Comparison of ENCODE assay signal across 21 cellular contexts in the genomic region with DNA sequence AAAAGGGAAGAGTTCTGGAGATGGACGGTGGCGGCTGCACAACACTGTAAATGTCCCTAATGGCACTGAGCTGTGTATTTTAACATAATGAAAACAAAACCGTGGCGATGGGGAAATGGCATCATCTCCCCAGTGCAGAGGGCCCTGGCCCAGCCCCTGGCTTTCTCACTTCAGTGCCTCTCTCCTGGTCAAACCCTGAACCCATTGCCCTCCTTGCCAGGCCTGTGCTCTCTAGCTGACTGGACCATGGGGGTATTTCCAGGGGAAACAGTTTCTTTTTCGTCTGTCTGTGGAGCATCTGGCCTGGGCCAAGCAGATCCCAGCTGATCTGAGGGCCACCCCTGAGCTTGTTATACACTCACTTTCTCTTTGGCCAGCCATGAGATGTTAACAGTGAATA. TPM values are rescaled to one million over a fixed set of nuclear protein-coding genes. Genes with fewer than 3 reads are reported as not detected.
A peak's percentile ranks its signal among the peaks of the same experiment; 100 is the strongest.
DNase-seq lines count a peak whose midpoint lies in the region; ATAC-seq and TF ChIP-seq lines count a peak whose summit lies in the region.
"Had no signal": no experiment of that assay in that cellular context is flagged by ENCODE, and none has a peak within 500 bp of the region (broad histone marks: within the 10 kb centered on the region; RNA-seq: fewer than 3 reads in every experiment).

No MANE protein-coding gene starts in this region.

- no peak overlapping the region for H2AFZ ChIP-seq in mammary epithelial cell (ENCODE audit: low read depth, low read length)

- WGBS in mammary epithelial cell (ENCODE audit: low coverage, missing lambda C conversion rate) = 90% methylated on average over 5 of the region's 5 CpGs

- dilution Hi-C loops in mammary epithelial cell (cut with HindIII; ENCODE audit: low sequenced_read_pairs) = no loop called here

- POLR2A ChIA-PET in MCF 10A (lab: Yijun Ruan, JAX) = no interaction called here
- POLR2A ChIA-PET in Panc1 (lab: Charles Lee) = no interaction called here

- H3K4me1 Mint-ChIP-seq in MCF 10A (ENCODE audit: insufficient read depth, unreplicated experiment) = peaks cover 3% of the 10 kb centered on the region
- peaks cover 97% of the 10 kb centered on the region for H3K4me1 Mint-ChIP-seq in stimulated activated naive CD8-positive, alpha-beta T cell treated with anti-CD3 and anti-CD28 coated beads, Interleukin-15, amount 100 ng/mL, for 72 hours
- H3K4me1 Mint-ChIP-seq: mesothelial cell of epicardium; stimulated activated memory B cell treated with anti-CD40 and anti-IgM and Interleukin-4, amounts not matched to agents 10 μg/mL and 1 μg/mL and 100 μg/mL, for 72 hours had no signal

- H3K4me3 ChIP-seq in mammary epithelial cell (replicated peaks in 1 of 3; ENCODE audit: insufficient read depth in 1 of 3, low read depth in 2 of 3, low read length in 3 of 3) (no peak overlapping the region), Panc1 (ENCODE audit: low read depth in 2 of 2, low read length in 2 of 2) (no peak overlapping the region)
- H3K4me3 ChIP-seq: esophagus muscularis mucosa, gastroesophageal sphincter, MG63, tibial artery had no signal

- no peaks in the 10 kb centered on the region for H3K9me3 ChIP-seq in mammary epithelial cell (replicated peaks; ENCODE audit: insufficient read depth, low read length)
- no peaks in the 10 kb centered on the region for H3K9me3 ChIP-seq in Panc1 (ENCODE audit: control insufficient read depth, insufficient read depth, low read depth, low read length)
- H3K9me3 ChIP-seq: esophagus muscularis mucosa, gastroesophageal sphincter, MG63, tibial artery had no signal

- no peaks in the 10 kb centered on the region for H4K20me1 ChIP-seq in mammary epithelial cell (ENCODE audit: insufficient read depth, low read length)

- peak overlapping the region; percentile 56 for H3K27ac Mint-ChIP-seq in MCF 10A (ENCODE audit: low read depth, unreplicated experiment)
- H3K27ac Mint-ChIP-seq in stimulated activated naive CD8-positive, alpha-beta T cell treated with anti-CD3 and anti-CD28 coated beads, Interleukin-15, amount 100 ng/mL, for 72 hours = peak overlapping the region; percentile 89 to 92
- H3K27ac Mint-ChIP-seq: mesothelial cell of epicardium; stimulated activated memory B cell treated with anti-CD40 and anti-IgM and Interleukin-4, amounts not matched to agents 10 μg/mL and 1 μg/mL and 100 μg/mL, for 72 hours had no signal

- H3K4me1 ChIP-seq in mammary epithelial cell (ENCODE audit: insufficient read depth, low read length) (peaks cover 16% of the 10 kb centered on the region), Panc1 (ENCODE audit: control insufficient read depth, insufficient read depth, low read length) (no peaks in the 10 kb centered on the region)
- H3K4me1 ChIP-seq: esophagus muscularis mucosa, tibial artery had no signal

- TF ChIP-seq CTCF in MCF 10A (IDR thresholded peaks at IDR 0.05; ENCODE audit: unreplicated experiment) = no peak
- no peak for TF ChIP-seq CTCF in mammary epithelial cell (conservative IDR thresholded peaks at IDR 0.05 in 1 of 2, IDR thresholded peaks at IDR 0.05 in 1 of 2; ENCODE audit: extremely low read depth in 1 of 2, insufficient read depth in 1 of 2, low read depth in 1 of 2, low read length in 2 of 2)
- TF ChIP-seq CTCF in Panc1 (IDR thresholded peaks at IDR 0.05) = no peak

- H3K27me3 ChIP-seq in mammary epithelial cell (ENCODE audit: insufficient read depth, low read length) (no peaks in the 10 kb centered on the region), Panc1 (ENCODE audit: control insufficient read depth, insufficient read depth, low read length) (no peaks in the 10 kb centered on the region)
- H3K27me3 ChIP-seq: esophagus muscularis mucosa, gastroesophageal sphincter, MG63, tibial artery had no signal

- in situ Hi-C loops in mammary epithelial cell (cut with MboI; ENCODE audit: low sequenced_read_pairs in 2 of 2) (no loop called here), Panc1 (cut with HindIII; ENCODE audit: low pct_unique_long_range_greater_than_20kb, low sequenced_read_pairs) (no loop called here)

- peak; percentile 15; the same call in 1 of the 2 replicates for ATAC-seq in Panc1
- no peak for ATAC-seq in stimulated activated naive CD8-positive, alpha-beta T cell treated with anti-CD3 and anti-CD28 coated beads, Interleukin-15, amount 100 ng/mL, for 72 hours
- ATAC-seq: gastroesophageal sphincter; left colon; stimulated activated memory B cell treated with anti-CD40 and anti-IgM and Interleukin-4, amounts not matched to agents 10 μg/mL and 1 μg/mL and 100 μg/mL, for 72 hours had no signal

- intact Hi-C loops in MCF 10A (cut with micrococcal nuclease) (no loop called here), mammary epithelial cell (cut with micrococcal nuclease) (no loop called here), Panc1 (cut with micrococcal nuclease; ENCODE audit: unreplicated experiment) (no loop called here)

- H3K36me3 ChIP-seq in mammary epithelial cell (ENCODE audit: insufficient read depth, low read length) (peaks cover 14% of the 10 kb centered on the region), Panc1 (ENCODE audit: control insufficient read depth, insufficient read depth, low read length) (peaks cover 25% of the 10 kb centered on the region)

- no peaks in the 10 kb centered on the region for H3K27me3 Mint-ChIP-seq in MCF 10A (ENCODE audit: insufficient read depth, unreplicated experiment)
- H3K27me3 Mint-ChIP-seq in stimulated activated naive CD8-positive, alpha-beta T cell treated with anti-CD3 and anti-CD28 coated beads, Interleukin-15, amount 100 ng/mL, for 72 hours = no peaks in the 10 kb centered on the region
- H3K27me3 Mint-ChIP-seq: stimulated activated memory B cell treated with anti-CD40 and anti-IgM and Interleukin-4, amounts not matched to agents 10 μg/mL and 1 μg/mL and 100 μg/mL, for 72 hours had no signal

- H3K4me3 Mint-ChIP-seq in MCF 10A (ENCODE audit: unreplicated experiment) = no peak overlapping the region
- H3K4me3 Mint-ChIP-seq in stimulated activated naive CD8-positive, alpha-beta T cell treated with anti-CD3 and anti-CD28 coated beads, Interleukin-15, amount 100 ng/mL, for 72 hours = no peak overlapping the region
- H3K4me3 Mint-ChIP-seq: mesothelial cell of epicardium; stimulated activated memory B cell treated with anti-CD40 and anti-IgM and Interleukin-4, amounts not matched to agents 10 μg/mL and 1 μg/mL and 100 μg/mL, for 72 hours had no signal

- H3K9me3 Mint-ChIP-seq in MCF 10A (ENCODE audit: unreplicated experiment) = no peaks in the 10 kb centered on the region
- no peaks in the 10 kb centered on the region for H3K9me3 Mint-ChIP-seq in stimulated activated naive CD8-positive, alpha-beta T cell treated with anti-CD3 and anti-CD28 coated beads, Interleukin-15, amount 100 ng/mL, for 72 hours
- H3K9me3 Mint-ChIP-seq: mesothelial cell of epicardium; stimulated activated memory B cell treated with anti-CD40 and anti-IgM and Interleukin-4, amounts not matched to agents 10 μg/mL and 1 μg/mL and 100 μg/mL, for 72 hours had no signal

- H3K27ac ChIP-seq in mammary epithelial cell (ENCODE audit: insufficient read depth, low read depth, low read length) = no peak overlapping the region
- H3K27ac ChIP-seq in Panc1 (ENCODE audit: low read length) = no peak overlapping the region
- H3K27ac ChIP-seq in cingulate gyrus (ENCODE audit: low read depth, low read length) = peak overlapping the region; percentile 20
- H3K27ac ChIP-seq: esophagus muscularis mucosa, gastroesophageal sphincter, tibial artery had no signal

- H3K79me2 ChIP-seq in mammary epithelial cell (ENCODE audit: insufficient read depth, low read length) = peaks cover 4% of the 10 kb centered on the region

- peaks cover 84% of the 10 kb centered on the region for H3K36me3 Mint-ChIP-seq in MCF 10A (ENCODE audit: insufficient read depth, unreplicated experiment)

- DNase-seq in MCF 10A (ENCODE audit: unreplicated experiment) = no peak
- no peak for DNase-seq in mammary epithelial cell
- DNase-seq in Panc1 (ENCODE audit: low read depth, low spot score) = no peak
- DNase-seq in stimulated activated naive CD8-positive, alpha-beta T cell treated with anti-CD3 and anti-CD28 coated beads, Interleukin-15, amount 100 ng/mL, for 72 hours = no peak
- no peak for DNase-seq in NCI-H1092 treated with DMSO at 0.1 percent for 48 hours (lab: John Stamatoyannopoulos, UW)
- DNase-seq in NOMO-1 (lab: John Stamatoyannopoulos, UW; ENCODE audit: unreplicated experiment in 2 of 2) = no peak
- DNase-seq: caudate nucleus; COR-L47; DND-41; effector CD4-positive, alpha-beta T cell; MG63; NCI-H146; NCI-H748 treated with DMSO at 0.1 percent for 48 hours; stimulated activated CD4-positive, alpha-beta T cell treated with anti-CD3 and anti-CD28 coated beads, Interleukin-15, amount 100 ng/mL, for 24 hours had no signal

- no peak overlapping the region for H3K4me2 ChIP-seq in mammary epithelial cell (ENCODE audit: insufficient read depth, low read depth, low read length)

- CTCF ChIA-PET in MCF 10A (lab: Yijun Ruan, JAX) (interaction anchor here (0.7 to 1.0 kb wide), 3 partner anchors 11 to 121 kb away, joined by 3 to 4 read pairs (median 3); no protein-coding TSS in a partner anchor), mammary epithelial cell (lab: Charles Lee; ENCODE audit: low non-redundant PET) (no interaction called here), Panc1 (lab: Charles Lee) (no interaction called here)

- BruUV-seq in MCF 10A (replicated peaks; lab: Mats Ljungman, UMichigan) (no TSS peak), mammary epithelial cell (replicated peaks; lab: Mats Ljungman, UMichigan) (no TSS peak), Panc1 (replicated peaks; lab: Mats Ljungman, UMichigan) (no TSS peak)

- no peak overlapping the region for H3K9ac ChIP-seq in mammary epithelial cell (ENCODE audit: insufficient read depth, low read length)

RNA-seq across cellular contexts. Expression of gene NAP1L4, which starts 17.4 kb away (rescaled TPM):
- 103 TPM in 2 replicates for total RNA-seq in MCF 10A (2022)
- total RNA-seq in mammary epithelial cell = 100 to 1,000 TPM in 1 of 2 donors, 10 to 100 TPM in 1; 89.2 to 153 TPM
- polyA plus RNA-seq in mammary epithelial cell = 106 TPM
- 90.9 TPM for polyA minus RNA-seq in mammary epithelial cell
- 274 TPM for total RNA-seq in Panc1 (2021; ENCODE audit: unreplicated experiment)
- 162 TPM for polyA plus RNA-seq in Panc1 (2012; ENCODE audit: insufficient read length)

RNA-seq across cellular contexts. Expression of gene CARS1, which starts 47.7 kb away (rescaled TPM):
- total RNA-seq in MCF 10A (2022) = 144 and 150 TPM in 2 replicates
- 100 to 1,000 TPM; 112 to 125 TPM for total RNA-seq in mammary epithelial cell
- polyA plus RNA-seq in mammary epithelial cell = 66.3 TPM
- polyA minus RNA-seq in mammary epithelial cell = 32.1 TPM
- total RNA-seq in Panc1 (2021; ENCODE audit: unreplicated experiment) = 120 TPM
- 264 TPM for polyA plus RNA-seq in Panc1 (2012; ENCODE audit: insufficient read length)
